ENCODE assay signal across 1 cellular context in the genomic region with DNA sequence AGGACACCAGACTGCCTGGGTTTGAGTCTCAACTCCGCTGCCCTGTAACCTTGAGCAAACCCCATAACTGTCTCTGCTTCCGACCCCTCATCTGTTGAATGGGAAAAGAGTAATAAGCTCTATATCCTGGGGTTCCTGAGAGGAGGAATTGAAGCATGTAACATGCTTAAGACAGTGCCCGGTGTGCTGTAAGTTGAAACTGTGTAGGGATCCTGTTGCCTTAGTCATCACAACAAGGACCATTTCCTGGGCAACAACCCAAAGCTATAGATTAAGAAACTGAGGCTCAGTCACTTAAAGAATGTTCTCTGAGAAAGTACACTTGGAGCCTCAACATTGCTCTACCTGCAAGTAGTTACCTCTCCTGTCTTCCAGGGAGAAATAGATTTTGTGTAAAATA.
TF ChIP-seq lines count a peak whose summit lies in the region.

No MANE protein-coding gene starts in this region.

TF ChIP-seq in HEK293T, 16 proteins besides CTCF, POLR2A, EP300 and RAD21:
- TF ChIP-seq, protein P1, sequence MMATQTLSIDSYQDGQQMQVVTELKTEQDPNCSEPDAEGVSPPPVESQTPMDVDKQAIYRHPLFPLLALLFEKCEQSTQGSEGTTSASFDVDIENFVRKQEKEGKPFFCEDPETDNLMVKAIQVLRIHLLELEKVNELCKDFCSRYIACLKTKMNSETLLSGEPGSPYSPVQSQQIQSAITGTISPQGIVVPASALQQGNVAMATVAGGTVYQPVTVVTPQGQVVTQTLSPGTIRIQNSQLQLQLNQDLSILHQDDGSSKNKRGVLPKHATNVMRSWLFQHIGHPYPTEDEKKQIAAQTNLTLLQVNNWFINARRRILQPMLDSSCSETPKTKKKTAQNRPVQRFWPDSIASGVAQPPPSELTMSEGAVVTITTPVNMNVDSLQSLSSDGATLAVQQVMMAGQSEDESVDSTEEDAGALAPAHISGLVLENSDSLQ (IDR thresholded peaks at IDR 0.05): no peak
- TF ChIP-seq L3MBTL2 (conservative IDR thresholded peaks at IDR 0.05) (no peak), FOXK2 (IDR thresholded peaks at IDR 0.05) (no peak)
